26 cellular contexts compared by ENCODE assay signal in the genomic region with DNA sequence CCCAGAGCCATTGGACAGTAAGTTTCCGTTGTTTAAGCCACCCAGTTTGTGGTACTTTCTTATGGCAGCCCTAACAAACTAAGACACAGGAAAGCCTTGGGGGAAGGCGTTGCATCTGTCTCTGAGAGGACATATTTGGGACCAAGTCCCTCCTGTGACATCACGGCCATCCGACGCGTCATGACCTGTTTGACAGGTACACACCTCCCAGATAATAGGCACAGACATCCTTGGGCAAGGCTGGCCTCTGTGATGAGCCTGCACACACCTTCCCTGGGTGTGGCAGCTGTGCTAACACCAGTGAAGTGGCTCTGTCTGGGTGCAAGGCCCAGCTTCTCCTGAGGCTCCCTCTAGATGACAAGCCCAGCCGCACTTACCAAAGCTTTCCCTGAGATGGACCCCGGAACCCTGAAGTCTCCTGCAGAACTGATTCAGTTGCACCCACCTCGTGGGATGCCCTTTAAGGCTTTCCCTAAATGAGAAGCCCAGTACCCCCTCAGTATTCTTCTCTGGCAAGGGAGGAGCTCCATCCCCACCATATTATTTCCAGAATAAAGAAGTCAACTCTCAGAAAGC.
"Had no signal": no experiment of that assay in that cellular context is flagged by ENCODE, and none has a peak within 500 bp of the region (broad histone marks: within the 10 kb centered on the region; RNA-seq: fewer than 3 reads in every experiment).

No MANE protein-coding gene starts in this region.

- DNase-seq: colonic mucosa; dermis blood vessel endothelial cell; effector memory CD4-positive, alpha-beta T cell; foreskin keratinocyte; heart left ventricle; left cardiac atrium; mesenchymal stem cell; mucosa of descending colon; naive B cell; nucleus accumbens; ovary; posterior cingulate gyrus; psoas muscle; right cardiac atrium; spleen; stimulated activated CD4-positive, alpha-beta T cell treated with anti-CD3 and anti-CD28 coated beads, Interleukin-4, amount 100 ng/mL, for 4 hours; stimulated activated naive CD8-positive, alpha-beta T cell treated with anti-CD3 and anti-CD28 coated beads, Interleukin-15, Interleukin-2, amounts not matched to agents 100 U/mL and 50 U/mL, for 24 hours; substantia nigra; testis; tibial artery had no signal

- FAIRE-seq: endothelial cell of umbilical vein had no signal

- H3K4me3 ChIP-seq: colonic mucosa, gastroesophageal sphincter, heart left ventricle, hepatocyte, left lung, mucosa of descending colon, neural progenitor cell, ovary, psoas muscle, skin epidermis, spleen, testis, tibial artery had no signal

- H3K4me1 ChIP-seq: colonic mucosa, foreskin keratinocyte, gastroesophageal sphincter, left lung, psoas muscle, testis had no signal

- H3K27ac ChIP-seq: colonic mucosa, foreskin keratinocyte, gastroesophageal sphincter, heart left ventricle, hepatocyte, left lung, neural progenitor cell, ovary, psoas muscle, skin epidermis, spleen, testis, tibial artery had no signal

- H3K9me3 ChIP-seq: colonic mucosa, gastroesophageal sphincter, heart left ventricle, left lung, mucosa of descending colon, ovary, psoas muscle, spleen, testis, tibial artery had no signal

- H3K9ac ChIP-seq: neural progenitor cell had no signal

- H3K36me3 ChIP-seq: colonic mucosa, gastroesophageal sphincter, heart left ventricle, left lung, neural progenitor cell, ovary, spleen, tibial artery had no signal
